ENCODE assay signal across 11 cellular contexts in the genomic region with DNA sequence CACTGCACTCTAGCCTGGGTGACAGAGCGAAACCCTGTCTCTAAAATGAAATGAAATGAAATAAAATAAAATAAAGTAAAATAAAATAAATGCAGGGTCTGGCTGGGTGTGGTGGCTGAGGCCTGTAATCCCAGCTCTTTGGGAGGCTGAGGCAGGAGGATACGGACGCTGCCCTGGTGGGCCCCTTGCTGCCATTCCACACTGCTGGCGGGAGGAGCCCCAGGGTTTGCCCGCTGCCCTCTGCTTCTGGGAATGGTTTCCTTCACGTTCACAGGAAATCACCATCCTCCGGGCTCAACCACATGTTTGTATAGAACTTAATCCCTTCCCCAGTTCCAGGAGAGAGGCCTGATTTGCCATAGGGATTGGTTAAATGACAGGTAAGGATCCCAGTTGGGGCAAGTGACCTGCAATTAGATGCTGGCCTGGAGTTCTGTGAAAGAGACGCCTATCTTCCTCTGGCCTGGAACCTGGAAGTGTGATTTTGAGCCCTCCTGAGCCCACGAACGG. TPM values are rescaled to one million over a fixed set of nuclear protein-coding genes. Genes with fewer than 3 reads are reported as not detected.
DNase-seq lines count a peak whose midpoint lies in the region; ATAC-seq and TF ChIP-seq lines count a peak whose summit lies in the region.
"Had no signal": no experiment of that assay in that cellular context is flagged by ENCODE, and none has a peak within 500 bp of the region (broad histone marks: within the 10 kb centered on the region; RNA-seq: fewer than 3 reads in every experiment).

No MANE protein-coding gene starts in this region.

- peak; percentile 37 for DNase-seq in activated effector memory CD4-positive, alpha-beta T cell treated with anti-CD3 and anti-CD28 coated beads, Interleukin-2, amount 50 U/mL, for 16 hours
- no peak for DNase-seq in activated effector memory CD4-positive, alpha-beta T cell treated with Interleukin-2 at 50 U/mL for 16 hours
- DNase-seq in H4 (ENCODE audit: low spot score) (peak; percentile 53), endothelial cell (ENCODE audit: low spot score) (no peak), posterior vena cava (ENCODE audit: low spot score) (peak; percentile 49)
- DNase-seq: 8988T; CD4-positive, alpha-beta memory T cell; GOT3 had no signal

- no peak for ATAC-seq in GM18868 (IDR thresholded peaks at IDR 0.05; ENCODE audit: unreplicated experiment)
- no peak for ATAC-seq in GM18502 (IDR thresholded peaks at IDR 0.05; ENCODE audit: poor library complexity, unreplicated experiment)
- ATAC-seq: GM12878 had no signal

- no peak for TF ChIP-seq CTCF in endothelial cell (IDR thresholded peaks at IDR 0.05; ENCODE audit: unreplicated experiment)

- H3K9me3 Mint-ChIP-seq in endothelial cell (ENCODE audit: unreplicated experiment): no peaks in the 10 kb centered on the region

- no peak overlapping the region for H3K4me3 Mint-ChIP-seq in endothelial cell (ENCODE audit: unreplicated experiment)
- H3K4me3 Mint-ChIP-seq: CD4-positive, alpha-beta memory T cell had no signal

- H3K27me3 Mint-ChIP-seq in endothelial cell (ENCODE audit: unreplicated experiment): peaks cover 11% of the 10 kb centered on the region

- H3K4me1 Mint-ChIP-seq in endothelial cell (ENCODE audit: unreplicated experiment): peaks cover 45% of the 10 kb centered on the region
- H3K4me1 Mint-ChIP-seq: CD4-positive, alpha-beta memory T cell had no signal

- peaks cover 3% of the 10 kb centered on the region for H3K36me3 Mint-ChIP-seq in endothelial cell (ENCODE audit: low read depth, unreplicated experiment)
- H3K36me3 Mint-ChIP-seq: CD4-positive, alpha-beta memory T cell had no signal

- intact Hi-C loops in posterior vena cava (cut with DNase I): no loop called here

- peak overlapping the region; percentile 55 for H3K27ac Mint-ChIP-seq in endothelial cell (ENCODE audit: unreplicated experiment)
- H3K27ac Mint-ChIP-seq: CD4-positive, alpha-beta memory T cell had no signal

RNA-seq across cellular contexts. Expression of gene CALM1, which starts 29.3 kb away (rescaled TPM):
- 271 and 291 TPM in 2 replicates for total RNA-seq in H4 (2014; rRNA removed; shearing (Covaris generic))
- total RNA-seq in endothelial cell (ENCODE audit: unreplicated experiment): 634 TPM
- 100 to 1,000 TPM; 662 to 764 TPM for total RNA-seq in posterior vena cava

Comparison
In these comparisons a context has a peak if more than half of its experiments do, and no peak if none do; other contexts are left out.
1. DNase-seq: peak in activated effector memory CD4-positive, alpha-beta T cell treated with anti-CD3 and anti-CD28 coated beads, Interleukin-2, amount 50 U/mL, for 16 hours (single experiment), H4 (single experiment) and posterior vena cava (single experiment); none in activated effector memory CD4-positive, alpha-beta T cell treated with Interleukin-2 at 50 U/mL for 16 hours (single experiment) and endothelial cell (single experiment).